Comparison of ENCODE assay signal across 1 cellular context in genomic region chr2:169775765-169776482, GRCh38.
A peak's percentile ranks its signal among the peaks of the same experiment; 100 is the strongest.
TF ChIP-seq lines count a peak whose summit lies in the region.

No MANE protein-coding gene starts in this region.

TF ChIP-seq in K562, 482 proteins besides CTCF, POLR2A, EP300 and RAD21 (continued from another document and continues in another):
- no peak for TF ChIP-seq HMGXB4 (CRISPR knock-in tag; IDR thresholded peaks at IDR 0.05)
- no peak for TF ChIP-seq PHB2 (IDR thresholded peaks at IDR 0.05; ENCODE audit: low read depth)
- no peak for TF ChIP-seq FOXA3 (CRISPR knock-in tag; conservative IDR thresholded peaks at IDR 0.05 in 1 of 2, IDR thresholded peaks at IDR 0.05 in 1 of 2)
- TF ChIP-seq TSC22D4 (tag; IDR thresholded peaks at IDR 0.05) = no peak
- TF ChIP-seq CHD2 (IDR thresholded peaks at IDR 0.05; ENCODE audit: low read depth, low read length) = no peak
- TF ChIP-seq C11orf30 (IDR thresholded peaks at IDR 0.05; ENCODE audit: low read depth) = peak; percentile 77
- no peak for TF ChIP-seq ZNF318 (IDR thresholded peaks at IDR 0.05; ENCODE audit: borderline replicate concordance in 1 of 2, low read depth in 1 of 2)
- TF ChIP-seq MCM5 (IDR thresholded peaks at IDR 0.05; ENCODE audit: low read depth) = no peak
- TF ChIP-seq ARID1B (IDR thresholded peaks at IDR 0.05) = peak; percentile 32; the same call in 1 of the 2 replicates
- TF ChIP-seq, protein P1, sequence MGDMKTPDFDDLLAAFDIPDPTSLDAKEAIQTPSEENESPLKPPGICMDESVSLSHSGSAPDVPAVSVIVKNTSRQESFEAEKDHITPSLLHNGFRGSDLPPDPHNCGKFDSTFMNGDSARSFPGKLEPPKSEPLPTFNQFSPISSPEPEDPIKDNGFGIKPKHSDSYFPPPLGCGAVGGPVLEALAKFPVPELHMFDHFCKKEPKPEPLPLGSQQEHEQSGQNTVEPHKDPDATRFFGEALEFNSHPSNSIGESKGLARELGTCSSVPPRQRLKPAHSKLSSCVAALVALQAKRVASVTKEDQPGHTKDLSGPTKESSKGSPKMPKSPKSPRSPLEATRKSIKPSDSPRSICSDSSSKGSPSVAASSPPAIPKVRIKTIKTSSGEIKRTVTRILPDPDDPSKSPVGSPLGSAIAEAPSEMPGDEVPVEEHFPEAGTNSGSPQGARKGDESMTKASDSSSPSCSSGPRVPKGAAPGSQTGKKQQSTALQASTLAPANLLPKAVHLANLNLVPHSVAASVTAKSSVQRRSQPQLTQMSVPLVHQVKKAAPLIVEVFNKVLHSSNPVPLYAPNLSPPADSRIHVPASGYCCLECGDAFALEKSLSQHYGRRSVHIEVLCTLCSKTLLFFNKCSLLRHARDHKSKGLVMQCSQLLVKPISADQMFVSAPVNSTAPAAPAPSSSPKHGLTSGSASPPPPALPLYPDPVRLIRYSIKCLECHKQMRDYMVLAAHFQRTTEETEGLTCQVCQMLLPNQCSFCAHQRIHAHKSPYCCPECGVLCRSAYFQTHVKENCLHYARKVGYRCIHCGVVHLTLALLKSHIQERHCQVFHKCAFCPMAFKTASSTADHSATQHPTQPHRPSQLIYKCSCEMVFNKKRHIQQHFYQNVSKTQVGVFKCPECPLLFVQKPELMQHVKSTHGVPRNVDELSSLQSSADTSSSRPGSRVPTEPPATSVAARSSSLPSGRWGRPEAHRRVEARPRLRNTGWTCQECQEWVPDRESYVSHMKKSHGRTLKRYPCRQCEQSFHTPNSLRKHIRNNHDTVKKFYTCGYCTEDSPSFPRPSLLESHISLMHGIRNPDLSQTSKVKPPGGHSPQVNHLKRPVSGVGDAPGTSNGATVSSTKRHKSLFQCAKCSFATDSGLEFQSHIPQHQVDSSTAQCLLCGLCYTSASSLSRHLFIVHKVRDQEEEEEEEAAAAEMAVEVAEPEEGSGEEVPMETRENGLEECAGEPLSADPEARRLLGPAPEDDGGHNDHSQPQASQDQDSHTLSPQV (IDR thresholded peaks at IDR 0.05) = 0 out of 2 replicates have a peak, but pooled peaks have one; percentile 42
- TF ChIP-seq SIX5 (IDR thresholded peaks at IDR 0.05; ENCODE audit: borderline replicate concordance in 1 of 2, insufficient read depth in 1 of 2, low read depth in 1 of 2, low read length in 2 of 2) = no peak
- TF ChIP-seq ZNF551 (CRISPR knock-in tag; IDR thresholded peaks at IDR 0.05) = no peak
- TF ChIP-seq TCF7L2 (IDR thresholded peaks at IDR 0.05; ENCODE audit: low read depth, low read length) = no peak
- no peak for TF ChIP-seq ADNP (tag; IDR thresholded peaks at IDR 0.05)
- no peak for TF ChIP-seq MEF2A (IDR thresholded peaks at IDR 0.05; ENCODE audit: control insufficient read depth, low read depth, low read length)
- TF ChIP-seq ZNF280B (CRISPR knock-in tag; IDR thresholded peaks at IDR 0.05) = no peak
- TF ChIP-seq MCM3 (IDR thresholded peaks at IDR 0.05) = no peak
- no peak for TF ChIP-seq ZNF584 (CRISPR knock-in tag; IDR thresholded peaks at IDR 0.05; ENCODE audit: low read depth)
- TF ChIP-seq, protein P2, sequence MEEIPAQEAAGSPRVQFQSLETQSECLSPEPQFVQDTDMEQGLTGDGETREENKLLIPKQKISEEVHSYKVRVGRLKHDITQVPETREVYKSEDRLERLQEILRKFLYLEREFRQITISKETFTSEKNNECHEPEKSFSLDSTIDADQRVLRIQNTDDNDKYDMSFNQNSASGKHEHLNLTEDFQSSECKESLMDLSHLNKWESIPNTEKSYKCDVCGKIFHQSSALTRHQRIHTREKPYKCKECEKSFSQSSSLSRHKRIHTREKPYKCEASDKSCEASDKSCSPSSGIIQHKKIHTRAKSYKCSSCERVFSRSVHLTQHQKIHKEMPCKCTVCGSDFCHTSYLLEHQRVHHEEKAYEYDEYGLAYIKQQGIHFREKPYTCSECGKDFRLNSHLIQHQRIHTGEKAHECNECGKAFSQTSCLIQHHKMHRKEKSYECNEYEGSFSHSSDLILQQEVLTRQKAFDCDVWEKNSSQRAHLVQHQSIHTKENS (CRISPR knock-in tag; IDR thresholded peaks at IDR 0.05) = no peak
- TF ChIP-seq SRSF9 (IDR thresholded peaks at IDR 0.05; ENCODE audit: borderline replicate concordance, low read depth, low read length) = no peak
- peak; percentile 75 for TF ChIP-seq MAFG (tag; conservative IDR thresholded peaks at IDR 0.05)
- no peak for TF ChIP-seq ZC3H11A (IDR thresholded peaks at IDR 0.05; ENCODE audit: low read depth, low read length)
- no peak for TF ChIP-seq HIVEP1 (CRISPR knock-in tag; IDR thresholded peaks at IDR 0.05)
- TF ChIP-seq ILK (tag; IDR thresholded peaks at IDR 0.05; ENCODE audit: borderline replicate concordance, low read depth) = no peak
- no peak for TF ChIP-seq MNT (conservative IDR thresholded peaks at IDR 0.05)
- TF ChIP-seq ETS1 (conservative IDR thresholded peaks at IDR 0.05; ENCODE audit: control insufficient read depth, low read depth, low read length) = no peak
- no peak for TF ChIP-seq BRCA1 (IDR thresholded peaks at IDR 0.05)
- no peak for TF ChIP-seq BRCA1 (CRISPR knock-in tag; IDR thresholded peaks at IDR 0.05)
- no peak for TF ChIP-seq NFRKB (IDR thresholded peaks at IDR 0.05; ENCODE audit: low read depth)
- TF ChIP-seq CBX1 (IDR thresholded peaks at IDR 0.05; ENCODE audit: low read depth) = no peak
- TF ChIP-seq CREB5 (CRISPR knock-in tag; IDR thresholded peaks at IDR 0.05) = no peak
- TF ChIP-seq PCBP1 (IDR thresholded peaks at IDR 0.05; ENCODE audit: low read depth, low read length, poor library complexity, severe bottlenecking) = no peak
- no peak for TF ChIP-seq ZNF707 (CRISPR knock-in tag; conservative IDR thresholded peaks at IDR 0.05)
- TF ChIP-seq PTBP1 (IDR thresholded peaks at IDR 0.05; ENCODE audit: low read depth, low read length) = no peak
- no peak for TF ChIP-seq ZNF780A (CRISPR knock-in tag; IDR thresholded peaks at IDR 0.05)
- TF ChIP-seq KLF16 (IDR thresholded peaks at IDR 0.05) = no peak
- no peak for TF ChIP-seq YY1 (IDR thresholded peaks at IDR 0.05; ENCODE audit: borderline replicate concordance in 1 of 3, control insufficient read depth in 1 of 3, extremely low read depth in 1 of 3, insufficient read depth in 3 of 3, insufficient read length in 1 of 3, insufficient replicate concordance in 2 of 3, low read depth in 1 of 3, low read length in 2 of 3)
